In genomic region chr7:66507764-66508296, GRCh38 we compare ENCODE assay signal across 20 cellular contexts.
"Had no signal": no experiment of that assay in that cellular context is flagged by ENCODE, and none has a peak within 500 bp of the region (broad histone marks: within the 10 kb centered on the region; RNA-seq: fewer than 3 reads in every experiment).

No MANE protein-coding gene starts in this region.

- H3K9me3 ChIP-seq: gastrocnemius medialis, heart left ventricle, left lung, right atrium auricular region, tibial artery had no signal

- H3K4me3 ChIP-seq: gastrocnemius medialis, heart left ventricle, left lung, right atrium auricular region, skin epidermis, tibial artery had no signal

- DNase-seq: activated CD8-positive, alpha-beta T cell treated with anti-CD3 and anti-CD28 coated beads for 36 hours; activated effector memory CD4-positive, alpha-beta T cell treated with Interleukin-2 at 50 U/mL for 16 hours; activated naive CD4-positive, alpha-beta T cell treated with anti-CD3 and anti-CD28 coated beads, Interleukin-2, amount 50 U/mL, for 16 hours; activated T-cell treated with anti-CD3 and anti-CD28 coated beads, Interleukin-2, amount 50 U/mL, for 4 hours; cerebellar nuclear complex; effector memory CD4-positive, alpha-beta T cell; gastrocnemius medialis; naive thymus-derived CD8-positive, alpha-beta T cell; nucleus accumbens; stimulated activated CD4-positive, alpha-beta T cell treated with anti-CD3 and anti-CD28 coated beads, Interleukin-15, amount 100 ng/mL, for 24 hours; stimulated activated CD4-positive, alpha-beta T cell treated with anti-CD3 and anti-CD28 coated beads, Interleukin-4, amount 100 ng/mL, for 1 hour; stimulated activated naive CD4-positive, alpha-beta T cell; T-helper 17 cell; tibial artery; WERI-Rb-1 had no signal

- H3K36me3 ChIP-seq: gastrocnemius medialis, heart left ventricle, left lung, right atrium auricular region, tibial artery, WERI-Rb-1 had no signal

- H3K27me3 ChIP-seq: right atrium auricular region had no signal

- H3K27ac ChIP-seq: gastrocnemius medialis, heart left ventricle, left lung, right atrium auricular region, skin epidermis, tibial artery, WERI-Rb-1 had no signal

- FAIRE-seq: urothelium cell line had no signal
